ENCODE assay signal across 24 cellular contexts in genomic region chr19:1219786-1220451, GRCh38. TPM values are rescaled to one million over a fixed set of nuclear protein-coding genes. Genes with fewer than 3 reads are reported as not detected.
"Had no signal": no experiment of that assay in that cellular context is flagged by ENCODE, and none has a peak within 500 bp of the region (broad histone marks: within the 10 kb centered on the region; RNA-seq: fewer than 3 reads in every experiment).

No MANE protein-coding gene starts in this region.

- H3K36me3 ChIP-seq: prostate gland had no signal

- FAIRE-seq: astrocyte, pancreas had no signal

- H3K27ac ChIP-seq: brain microvascular endothelial cell, foreskin keratinocyte, pancreas, prostate gland had no signal

- H3K27me3 ChIP-seq: brain microvascular endothelial cell, esophagus muscularis mucosa, foreskin keratinocyte, pancreas, spleen, suprapubic skin, tibial artery, upper lobe of right lung had no signal

- H3K4me3 ChIP-seq: esophagus muscularis mucosa, pancreas, prostate gland, spleen, suprapubic skin, tibial artery, upper lobe of right lung had no signal

- H3K9me3 ChIP-seq: esophagus muscularis mucosa, pancreas, prostate gland, spleen, suprapubic skin, tibial artery, upper lobe of right lung had no signal

- DNase-seq: activated CD4-positive, alpha-beta memory T cell treated with anti-CD3 and anti-CD28 coated beads, Interleukin-2, amount 10 ng/mL, durations not matched to agents 7 days and 5 days; activated CD4-positive, alpha-beta T cell treated with anti-CD3 and anti-CD28 coated beads for 1 hour; activated CD4-positive, alpha-beta T cell treated with anti-CD3 and anti-CD28 coated beads, Interleukin-2, amount 10 ng/mL, durations not matched to agents 7 days and 5 days; activated CD8-positive, alpha-beta memory T cell treated with anti-CD3 and anti-CD28 coated beads, Interleukin-2, amount 50 U/mL, for 48 hours; activated gamma-delta T cell; activated naive CD4-positive, alpha-beta T cell treated with anti-CD3 and anti-CD28 coated beads, Interleukin-2, amount 10 ng/mL, durations not matched to agents 7 days and 5 days; activated naive CD8-positive, alpha-beta T cell treated with anti-CD3 and anti-CD28 coated beads, Interleukin-2, amount 10 ng/mL, durations not matched to agents 7 days and 5 days; activated T-cell treated with anti-CD3 and anti-CD28 coated beads, Interleukin-2, amount 50 U/mL, for 24 hours; brain microvascular endothelial cell; foreskin keratinocyte; kidney glomerular epithelial cell; mammary epithelial cell; nephron progenitor cell; spleen; stimulated activated naive CD4-positive, alpha-beta T cell; T-helper 2 cell; tibial artery; upper lobe of right lung had no signal

- ATAC-seq: foreskin keratinocyte, upper lobe of right lung, WTC11 had no signal

RNA-seq across cellular contexts. Expression of gene CBARP, which starts 17.9 kb away (rescaled TPM):
- total RNA-seq: activated CD4-positive, alpha-beta T cell treated with anti-CD3 and anti-CD28 coated beads, Interleukin-2, amount 10 ng/mL, durations not matched to agents 7 days and 5 days had no signal
